8 cellular contexts compared by ENCODE assay signal in genomic region chr4:7876096-7876993, GRCh38.
A peak's percentile ranks its signal among the peaks of the same experiment; 100 is the strongest.
DNase-seq lines count a peak whose midpoint lies in the region; ATAC-seq and TF ChIP-seq lines count a peak whose summit lies in the region.

No MANE protein-coding gene starts in this region.

- peaks cover 6% of the 10 kb centered on the region; the same call in 1 of the 2 replicates for H3K79me2 ChIP-seq in H9 (ENCODE audit: insufficient read depth, low read length)

- no peak overlapping the region for H3K4me3 ChIP-seq in esophagus (ENCODE audit: low read depth in 1 of 2, low read length in 2 of 2)
- no peak overlapping the region for H3K4me3 ChIP-seq in MG63

- TF ChIP-seq CTCF in H9 (conservative IDR thresholded peaks at IDR 0.05): peak; percentile 64
- peak; percentile 31 for TF ChIP-seq CTCF in progenitor cell of endocrine pancreas (IDR thresholded peaks at IDR 0.05; ENCODE audit: unreplicated experiment)

- peaks cover 12 to 23% of the 10 kb centered on the region in 2 experiments for H3K4me1 Mint-ChIP-seq in H9
- H3K4me1 Mint-ChIP-seq in progenitor cell of endocrine pancreas (ENCODE audit: low read depth): peaks cover 22% of the 10 kb centered on the region

- no peak for ATAC-seq in HG02938 (IDR thresholded peaks at IDR 0.05; ENCODE audit: unreplicated experiment)

- no peak overlapping the region for H3K9ac ChIP-seq in H9 (ENCODE audit: extremely low read depth, insufficient read length, low read length)

- H3K36me3 ChIP-seq in esophagus (ENCODE audit: control insufficient read depth in 2 of 2, insufficient read depth in 2 of 2, low read length in 1 of 2) (no peaks in the 10 kb centered on the region), MG63 (no peaks in the 10 kb centered on the region)

- no peak overlapping the region for H4K8ac ChIP-seq in H9 (replicated peaks; ENCODE audit: insufficient read length, low read depth, low read length)

- no peak overlapping the region for H3K23ac ChIP-seq in H9 (ENCODE audit: insufficient read length, low read depth, low read length)

- H3K9me3 Mint-ChIP-seq in H9: peaks cover 5 to 16% of the 10 kb centered on the region in 2 experiments; a peak in 4 of 5 replicates
- peaks cover 5% of the 10 kb centered on the region for H3K9me3 Mint-ChIP-seq in progenitor cell of endocrine pancreas (ENCODE audit: low read depth)

- H3K36me3 Mint-ChIP-seq in H9 (ENCODE audit: insufficient read depth in 1 of 3, low read depth in 3 of 3) (peaks cover 3 to 21% (median 13%) of the 10 kb centered on the region in 3 experiments), progenitor cell of endocrine pancreas (ENCODE audit: insufficient read depth) (peaks cover 9% of the 10 kb centered on the region)

- H3K9me3 ChIP-seq in H9 (ENCODE audit: control insufficient read depth, low read depth, low read length) (peaks cover 7% of the 10 kb centered on the region), esophagus (ENCODE audit: control insufficient read depth in 2 of 2, insufficient read depth in 1 of 2, low read depth in 1 of 2, low read length in 1 of 2) (no peaks in the 10 kb centered on the region), MG63 (no peaks in the 10 kb centered on the region)

- H2BK120ac ChIP-seq in H9 (ENCODE audit: low read depth, low read length, poor library complexity, severe bottlenecking): no peak overlapping the region

- H3T11ph ChIP-seq in H9 (ENCODE audit: low read length): no peak overlapping the region

- H3K4me2 ChIP-seq in H9 (ENCODE audit: insufficient read depth, insufficient read length, low read length): no peak overlapping the region

- no peak overlapping the region for H4K91ac ChIP-seq in H9 (ENCODE audit: insufficient read length, low read depth, low read length)

- H2AFZ ChIP-seq in H9 (ENCODE audit: low read length): no peak overlapping the region

- no peaks in the 10 kb centered on the region for H4K20me1 ChIP-seq in H9 (ENCODE audit: control insufficient read depth, insufficient read depth, insufficient read length)

- H2BK20ac ChIP-seq in H9 (ENCODE audit: low read depth, low read length, poor library complexity, severe bottlenecking): no peak overlapping the region

- H3K4ac ChIP-seq in H9 (ENCODE audit: low read depth, low read length): no peak overlapping the region

- peak; percentile 72 for DNase-seq in H9
- DNase-seq in activated CD4-positive, CD25-positive, alpha-beta regulatory T cell treated with anti-CD3 and anti-CD28 coated beads, Interleukin-2, amount 50 U/mL, for 16 hours (ENCODE audit: low read depth, low spot score): peak; percentile 22
- DNase-seq in progenitor cell of endocrine pancreas (ENCODE audit: low spot score, unreplicated experiment): no peak
- DNase-seq in MG63: no peak
- no peak for DNase-seq in LoVo (ENCODE audit: low spot score)
- no peak for DNase-seq in HUDEP-2 (lab: John Stamatoyannopoulos, UW; ENCODE audit: unreplicated experiment in 76 of 76)

- H3K23me2 ChIP-seq in H9 (ENCODE audit: insufficient read length, low read depth, low read length, poor library complexity, severe bottlenecking): no peaks in the 10 kb centered on the region

- H3K4me1 ChIP-seq in H9 (ENCODE audit: insufficient read depth, low read length) (peaks cover 3% of the 10 kb centered on the region; the same call in 1 of the 2 replicates), esophagus (ENCODE audit: control insufficient read depth in 2 of 2, insufficient read depth in 2 of 2, low read length in 1 of 2) (peaks cover 0 to 2% of the 10 kb centered on the region in 2 donors)

- H2BK15ac ChIP-seq in H9 (ENCODE audit: low read depth, low read length): no peak overlapping the region

- H3K79me1 ChIP-seq in H9 (ENCODE audit: insufficient read depth, low read depth, low read length, poor library complexity, severe bottlenecking): no peaks in the 10 kb centered on the region

- H3K27me3 ChIP-seq in H9 (ENCODE audit: insufficient read depth, low read length) (no peaks in the 10 kb centered on the region), esophagus (ENCODE audit: control insufficient read depth in 1 of 2, insufficient read depth in 2 of 2, low read length in 2 of 2) (no peaks in the 10 kb centered on the region), MG63 (no peaks in the 10 kb centered on the region)

- H4K5ac ChIP-seq in H9 (ENCODE audit: insufficient read length, low read depth, low read length): no peak overlapping the region

- no peak overlapping the region for H3K4me3 Mint-ChIP-seq in H9
- H3K4me3 Mint-ChIP-seq in progenitor cell of endocrine pancreas (ENCODE audit: low read depth): no peak overlapping the region

- no peak overlapping the region for H2AK5ac ChIP-seq in H9 (ENCODE audit: insufficient read length, low read length)

- H3K18ac ChIP-seq in H9 (ENCODE audit: insufficient read length, low read depth, low read length): no peak overlapping the region

- H3K56ac ChIP-seq in H9 (ENCODE audit: insufficient read length, low read depth, low read length): no peak overlapping the region

- no peak overlapping the region for H2BK12ac ChIP-seq in H9 (ENCODE audit: insufficient read length, low read depth, low read length)

- no peak overlapping the region for H2BK5ac ChIP-seq in H9 (ENCODE audit: insufficient read length, low read length)

- WGBS in H9 (ENCODE audit: extremely low coverage, insufficient read length, low lambda C conversion rate): no CpG with 5 or more reads among the region's 17 CpGs
- 60 to 62% methylated on average over 17 of the region's 17 CpGs for WGBS in esophagus, 2 donors

- H3K27ac ChIP-seq in H9 (ENCODE audit: insufficient read length, low read depth, low read length) (no peak overlapping the region), esophagus (ENCODE audit: low read depth in 2 of 2, low read length in 1 of 2) (peak overlapping the region; percentile 52 to 53)

- H3K27ac Mint-ChIP-seq in H9 (peak overlapping the region in 1 of 3 experiments; percentile 12; a peak in 1 of 7 replicates), progenitor cell of endocrine pancreas (no peak overlapping the region)

- no peaks in the 10 kb centered on the region; the same call in 1 of the 2 replicates for H3K27me3 Mint-ChIP-seq in H9 (ENCODE audit: low read depth)
- no peaks in the 10 kb centered on the region for H3K27me3 Mint-ChIP-seq in progenitor cell of endocrine pancreas

- no peak overlapping the region for H3K14ac ChIP-seq in H9 (ENCODE audit: insufficient read depth, low read length)

Comparison
In these comparisons a context has a peak if more than half of its experiments do, and no peak if none do; other contexts are left out.
1. DNase-seq: peak in H9 (single experiment) and activated CD4-positive, CD25-positive, alpha-beta regulatory T cell treated with anti-CD3 and anti-CD28 coated beads, Interleukin-2, amount 50 U/mL, for 16 hours (single experiment); none in progenitor cell of endocrine pancreas (single experiment), MG63 (single experiment), LoVo (single experiment) and HUDEP-2 (0 of 76).